ENCODE assay signal across 9 cellular contexts in the genomic region with DNA sequence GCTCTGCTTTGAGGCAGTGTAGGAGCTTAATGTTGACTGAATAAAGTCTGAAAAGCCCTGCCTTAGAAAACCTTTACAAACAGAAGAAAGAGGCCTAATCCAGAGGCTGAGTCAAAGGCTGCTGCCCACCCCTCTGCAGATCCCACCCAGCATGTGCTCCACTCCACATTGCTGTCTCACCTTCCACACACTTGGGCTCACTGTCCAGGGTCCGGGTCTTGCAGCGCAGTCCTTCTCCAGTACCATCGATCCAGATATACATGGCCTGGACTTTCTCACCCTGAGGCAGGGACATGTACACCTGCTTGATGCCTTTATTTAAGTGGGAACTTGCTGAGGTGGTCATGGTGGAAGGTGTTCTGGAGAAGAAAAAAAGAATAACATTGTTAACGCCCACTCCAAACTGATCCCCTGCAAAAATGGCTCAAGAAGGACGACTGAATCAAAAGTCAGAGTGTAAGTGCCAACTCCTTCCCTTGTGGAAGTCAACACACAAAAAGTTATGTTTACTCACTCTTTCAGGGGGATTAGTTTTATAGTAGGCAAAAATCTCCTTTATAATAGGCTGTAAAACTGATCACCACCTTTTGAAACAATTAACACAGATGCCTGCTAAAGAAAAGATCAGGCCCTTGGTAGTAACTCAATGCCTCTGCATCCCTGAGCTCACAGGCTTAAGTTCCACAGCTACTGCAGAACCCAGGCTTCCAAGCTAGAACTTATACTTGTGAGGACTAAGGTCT. TPM values are rescaled to one million over a fixed set of nuclear protein-coding genes. Genes with fewer than 3 reads are reported as not detected.
A peak's percentile ranks its signal among the peaks of the same experiment; 100 is the strongest.
DNase-seq lines count a peak whose midpoint lies in the region; ATAC-seq and TF ChIP-seq lines count a peak whose summit lies in the region.
"Had no signal": no experiment of that assay in that cellular context is flagged by ENCODE, and none has a peak within 500 bp of the region (broad histone marks: within the 10 kb centered on the region; RNA-seq: fewer than 3 reads in every experiment).

No MANE protein-coding gene starts in this region.

- no peak for TF ChIP-seq CTCF in HFF-Myc (IDR thresholded peaks at IDR 0.05; ENCODE audit: low read depth, low read length, missing control alignments)
- no peak for TF ChIP-seq CTCF in ascending aorta (IDR thresholded peaks at IDR 0.05)
- no peak for TF ChIP-seq CTCF in spleen (IDR thresholded peaks at IDR 0.05 in 8 of 11, conservative IDR thresholded peaks at IDR 0.05 in 3 of 11)

- H3K27me3 ChIP-seq in ascending aorta (no peaks in the 10 kb centered on the region), spleen (replicated peaks in 1 of 7) (peaks cover 0 to 30% (median 0%) of the 10 kb centered on the region in 7 donors)

- H3K4me3 ChIP-seq in HFF-Myc (replicated peaks; ENCODE audit: low read depth, low read length), result peak overlapping the region; percentile 96
- H3K4me3 ChIP-seq in ascending aorta, result peak overlapping the region; percentile 90 to 92
- peak overlapping the region; percentile 61 to 94 (median 72) for H3K4me3 ChIP-seq in spleen

- DNase-seq in HFF-Myc (ENCODE audit: extremely low read depth, low read depth) (no peak), ascending aorta (ENCODE audit: low spot score in 2 of 2) (no peak), left kidney (ENCODE audit: low read depth, low spot score) (peak; percentile 27), spleen (no peak), NCI-H2029 (lab: John Stamatoyannopoulos, UW) (no peak), glomerular visceral epithelial cell (ENCODE audit: extremely low spot score) (no peak)
- no peak for DNase-seq in effector CD8-positive, alpha-beta T cell (lab: John Stamatoyannopoulos, UW)
- DNase-seq: RPMI8226 had no signal

- peaks cover 4 to 16% of the 10 kb centered on the region in 2 donors for H3K4me1 ChIP-seq in ascending aorta
- peaks cover 2 to 84% (median 50%) of the 10 kb centered on the region in 6 donors for H3K4me1 ChIP-seq in spleen

- no peaks in the 10 kb centered on the region for H3K9me3 ChIP-seq in ascending aorta
- no peaks in the 10 kb centered on the region for H3K9me3 ChIP-seq in spleen

- H3K27ac ChIP-seq in ascending aorta (peak overlapping the region; percentile 94 to 98), spleen (peak overlapping the region in 6 of 8 donors; percentile 94 to 98 (median 98))

- TF ChIP-seq POLR2A in spleen (IDR thresholded peaks at IDR 0.05), result peak in 1 of 3 donors; percentile 6

- intact Hi-C loops in ascending aorta (cut with DNase I) (no loop called here), spleen (cut with DNase I; ENCODE audit: low total_unique reads) (no loop called here)

- ATAC-seq in HG02571 (IDR thresholded peaks at IDR 0.05; ENCODE audit: unreplicated experiment), result no peak

- H3K36me3 ChIP-seq in ascending aorta (peaks cover 55 to 67% of the 10 kb centered on the region in 2 donors), spleen (peaks cover 0 to 55% (median 49%) of the 10 kb centered on the region in 6 donors)

- 78 to 87% (median 83%) methylated on average over 5 of the region's 5 CpGs for WGBS in spleen, 5 donors

RNA-seq across cellular contexts. Expression of a gene that starts 3.0 kb away (rescaled TPM):
- total RNA-seq in ascending aorta (1,017 TPM), spleen (1,000 to 10,000 TPM in 5 of 7 donors, 100 to 1,000 TPM in 2; 796 to 2,370 (median 1,733) TPM)
- polyA plus RNA-seq in spleen, result 100 to 1,000 TPM; 113 to 352 (median 297) TPM

RNA-seq across cellular contexts. Expression of a gene that starts 11.9 kb away (rescaled TPM):
- total RNA-seq in ascending aorta, result not detected
- not detected for total RNA-seq in spleen
- not detected for polyA plus RNA-seq in spleen
